Comparison of ENCODE assay signal across 12 cellular contexts in genomic region chr16:68992521-68992920, GRCh38.
A peak's percentile ranks its signal among the peaks of the same experiment; 100 is the strongest.
DNase-seq lines count a peak whose midpoint lies in the region; ATAC-seq and TF ChIP-seq lines count a peak whose summit lies in the region.
"Had no signal": no experiment of that assay in that cellular context is flagged by ENCODE, and none has a peak within 500 bp of the region (broad histone marks: within the 10 kb centered on the region; RNA-seq: fewer than 3 reads in every experiment).

No MANE protein-coding gene starts in this region.

- H3K79me2 ChIP-seq in fibroblast of lung (ENCODE audit: control insufficient read depth, insufficient read depth, low read length): no peaks in the 10 kb centered on the region

- DNase-seq in GM03348 (ENCODE audit: low spot score) (peak; percentile 52), RKO (ENCODE audit: low spot score) (peak; percentile 50), fibroblast of lung (ENCODE audit: low read depth in 2 of 2) (peak; percentile 70 to 84), pulmonary artery endothelial cell (ENCODE audit: low read depth, low spot score) (peak; percentile 43), NCI-H526 (lab: John Stamatoyannopoulos, UW) (no peak), KG1 (lab: John Stamatoyannopoulos, UW) (no peak)
- DNase-seq: activated CD4-positive, alpha-beta T cell treated with anti-CD3 and anti-CD28 coated beads for 36 hours; NCI-H1092; NCI-H748 treated with DMSO at 0.1 percent for 48 hours had no signal

- H2AFZ ChIP-seq in fibroblast of lung (ENCODE audit: low read length): no peak overlapping the region

- H3K4me1 ChIP-seq in fibroblast of lung (ENCODE audit: control insufficient read depth, extremely low read depth, insufficient read depth, low read length): no peaks in the 10 kb centered on the region

- H3K4me3 ChIP-seq in fibroblast of lung (replicated peaks in 1 of 4; ENCODE audit: control extremely low read depth in 1 of 4, insufficient read depth in 1 of 4, low read depth in 3 of 4, low read length in 4 of 4): no peak overlapping the region
- H3K4me3 ChIP-seq: SK-N-MC had no signal

- no peaks in the 10 kb centered on the region for H3K36me3 ChIP-seq in fibroblast of lung (ENCODE audit: control insufficient read depth, insufficient read depth, low read length)

- H3K9ac ChIP-seq in fibroblast of lung (ENCODE audit: insufficient read depth, low read length): no peak overlapping the region

- no peak for TF ChIP-seq CTCF in fibroblast of lung (conservative IDR thresholded peaks at IDR 0.05 in 1 of 2, IDR thresholded peaks at IDR 0.05 in 1 of 2; ENCODE audit: low read depth in 1 of 2, low read length in 2 of 2)

- H3K27ac ChIP-seq in fibroblast of lung (ENCODE audit: insufficient read depth, low read length): no peak overlapping the region
- H3K27ac ChIP-seq: SK-N-MC had no signal

- ATAC-seq in GM18909 (IDR thresholded peaks at IDR 0.05; ENCODE audit: poor library complexity, unreplicated experiment) (no peak), GM21423 (IDR thresholded peaks at IDR 0.05; ENCODE audit: unreplicated experiment) (no peak)
- ATAC-seq: activated CD4-positive, alpha-beta T cell treated with anti-CD3 and anti-CD28 coated beads for 36 hours had no signal

- H3K9me3 ChIP-seq in fibroblast of lung (ENCODE audit: control insufficient read depth, insufficient read depth, low read depth, low read length): no peaks in the 10 kb centered on the region

- H3K27me3 ChIP-seq in fibroblast of lung (ENCODE audit: control insufficient read depth, insufficient read depth, low read length): no peaks in the 10 kb centered on the region

- no peak overlapping the region for H3K4me2 ChIP-seq in fibroblast of lung (ENCODE audit: extremely low read depth, insufficient read depth, low read length)

- no peaks in the 10 kb centered on the region for H4K20me1 ChIP-seq in fibroblast of lung (ENCODE audit: control insufficient read depth, extremely low read depth, insufficient read depth, low read length)

Comparison
In these comparisons a context has a peak if more than half of its experiments do, and no peak if none do; other contexts are left out.
1. DNase-seq: peak in GM03348 (single experiment), RKO (single experiment), fibroblast of lung (2 of 2) and pulmonary artery endothelial cell (single experiment); none in NCI-H526 (0 of 2) and KG1 (single experiment).